In genomic region chr9:127742435-127743088, GRCh38 we compare ENCODE assay signal across 1 cellular context.
A peak's percentile ranks its signal among the peaks of the same experiment; 100 is the strongest.
TF ChIP-seq lines count a peak whose summit lies in the region.

No MANE protein-coding gene starts in this region.

TF ChIP-seq in HEK293, 187 proteins besides CTCF, POLR2A, EP300 and RAD21 (continued from another document):
- TF ChIP-seq ZNF280D (tag by site-specific recombination; IDR thresholded peaks at IDR 0.05) = no peak
- TF ChIP-seq OSR2 (tag by site-specific recombination; IDR thresholded peaks at IDR 0.05) = no peak
- peak; percentile 8; the same call in 1 of the 2 replicates for TF ChIP-seq ZNF341 (tag by site-specific recombination; IDR thresholded peaks at IDR 0.05; ENCODE audit: low read depth)
- TF ChIP-seq ZNF473 (tag by site-specific recombination; IDR thresholded peaks at IDR 0.05) = no peak
- TF ChIP-seq ZNF223 (tag by site-specific recombination; IDR thresholded peaks at IDR 0.05) = no peak
- TF ChIP-seq ZBTB11 (tag by site-specific recombination; conservative IDR thresholded peaks at IDR 0.05; ENCODE audit: low read depth) = no peak
- TF ChIP-seq YY1 (tag by site-specific recombination; IDR thresholded peaks at IDR 0.05) = no peak
- no peak for TF ChIP-seq ZNF561 (tag by site-specific recombination; IDR thresholded peaks at IDR 0.05; ENCODE audit: borderline replicate concordance)
- TF ChIP-seq ZNF311 (tag by site-specific recombination; IDR thresholded peaks at IDR 0.05; ENCODE audit: borderline replicate concordance) = no peak
- no peak for TF ChIP-seq ZNF610 (tag by site-specific recombination; IDR thresholded peaks at IDR 0.05; ENCODE audit: borderline replicate concordance)
- TF ChIP-seq, protein P1, sequence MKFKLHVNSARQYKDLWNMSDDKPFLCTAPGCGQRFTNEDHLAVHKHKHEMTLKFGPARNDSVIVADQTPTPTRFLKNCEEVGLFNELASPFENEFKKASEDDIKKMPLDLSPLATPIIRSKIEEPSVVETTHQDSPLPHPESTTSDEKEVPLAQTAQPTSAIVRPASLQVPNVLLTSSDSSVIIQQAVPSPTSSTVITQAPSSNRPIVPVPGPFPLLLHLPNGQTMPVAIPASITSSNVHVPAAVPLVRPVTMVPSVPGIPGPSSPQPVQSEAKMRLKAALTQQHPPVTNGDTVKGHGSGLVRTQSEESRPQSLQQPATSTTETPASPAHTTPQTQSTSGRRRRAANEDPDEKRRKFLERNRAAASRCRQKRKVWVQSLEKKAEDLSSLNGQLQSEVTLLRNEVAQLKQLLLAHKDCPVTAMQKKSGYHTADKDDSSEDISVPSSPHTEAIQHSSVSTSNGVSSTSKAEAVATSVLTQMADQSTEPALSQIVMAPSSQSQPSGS (tag by site-specific recombination; IDR thresholded peaks at IDR 0.05; ENCODE audit: low read depth) = no peak
- no peak for TF ChIP-seq PATZ1 (tag by site-specific recombination; IDR thresholded peaks at IDR 0.05)
- no peak for TF ChIP-seq ZFP69B (tag by site-specific recombination; IDR thresholded peaks at IDR 0.05)
TF ChIP-seq in HEK293: peak in this region for 4.
